Comparison of ENCODE assay signal across 2 cellular contexts in the genomic region with DNA sequence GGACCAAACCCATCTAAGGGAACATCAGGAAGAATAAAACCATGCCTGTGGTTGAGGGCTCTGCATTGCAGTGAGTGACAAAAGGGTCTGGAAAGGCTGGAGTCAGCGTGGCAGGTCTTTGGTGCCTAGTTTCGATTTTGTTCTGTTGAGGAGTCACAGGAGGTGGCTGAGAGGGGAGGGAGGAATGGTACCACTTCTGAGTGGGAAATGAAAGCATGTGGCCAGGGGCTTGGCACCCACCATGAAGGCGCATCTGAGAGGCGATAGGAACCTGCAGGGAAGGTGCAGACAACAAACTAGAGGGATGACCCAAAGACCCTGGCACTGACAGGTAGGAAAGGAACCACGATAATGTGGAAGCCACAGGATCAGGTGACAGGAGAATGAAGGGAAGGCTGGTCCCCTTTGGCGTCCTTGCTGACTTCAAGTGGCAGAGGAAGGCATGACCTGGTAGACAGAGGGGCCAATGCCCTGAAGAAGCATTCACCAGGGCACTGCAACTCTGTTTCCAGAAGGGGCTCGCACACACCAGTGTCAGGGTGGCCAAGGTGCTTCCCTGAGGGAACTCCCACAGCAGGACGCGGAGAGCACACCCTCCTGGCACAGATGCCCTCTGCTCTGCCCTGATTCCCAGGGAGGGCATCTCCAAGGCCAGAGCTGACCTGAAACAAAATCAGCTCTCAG.
TF ChIP-seq lines count a peak whose summit lies in the region.

No MANE protein-coding gene starts in this region.

TF ChIP-seq in IMR-90, 13 proteins besides CTCF, POLR2A, EP300 and RAD21:
- TF ChIP-seq, protein P1, sequence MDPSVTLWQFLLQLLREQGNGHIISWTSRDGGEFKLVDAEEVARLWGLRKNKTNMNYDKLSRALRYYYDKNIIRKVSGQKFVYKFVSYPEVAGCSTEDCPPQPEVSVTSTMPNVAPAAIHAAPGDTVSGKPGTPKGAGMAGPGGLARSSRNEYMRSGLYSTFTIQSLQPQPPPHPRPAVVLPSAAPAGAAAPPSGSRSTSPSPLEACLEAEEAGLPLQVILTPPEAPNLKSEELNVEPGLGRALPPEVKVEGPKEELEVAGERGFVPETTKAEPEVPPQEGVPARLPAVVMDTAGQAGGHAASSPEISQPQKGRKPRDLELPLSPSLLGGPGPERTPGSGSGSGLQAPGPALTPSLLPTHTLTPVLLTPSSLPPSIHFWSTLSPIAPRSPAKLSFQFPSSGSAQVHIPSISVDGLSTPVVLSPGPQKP (IDR thresholded peaks at IDR 0.05; ENCODE audit: borderline replicate concordance, low read depth, low read length): no peak
- TF ChIP-seq BHLHE40 (IDR thresholded peaks at IDR 0.05; ENCODE audit: low read depth, low read length) (no peak), MXI1 (IDR thresholded peaks at IDR 0.05; ENCODE audit: borderline replicate concordance, low read depth, low read length) (no peak), RCOR1 (IDR thresholded peaks at IDR 0.05; ENCODE audit: insufficient replicate concordance, low read length) (no peak), CEBPB (IDR thresholded peaks at IDR 0.05; ENCODE audit: low read depth, low read length) (no peak), MAFK (IDR thresholded peaks at IDR 0.05; ENCODE audit: low read depth, low read length) (no peak), NFE2L2 (IDR thresholded peaks at IDR 0.05; ENCODE audit: low read depth, low read length) (no peak), MAZ (IDR thresholded peaks at IDR 0.05; ENCODE audit: borderline replicate concordance, low read depth, low read length) (no peak)

TF ChIP-seq in H1, 55 proteins besides CTCF, POLR2A, EP300 and RAD21:
- no peak for TF ChIP-seq KDM1A (IDR thresholded peaks at IDR 0.05; ENCODE audit: borderline replicate concordance, low read length)
- no peak for TF ChIP-seq RBBP5 (IDR thresholded peaks at IDR 0.05; ENCODE audit: borderline replicate concordance, low read depth, low read length)
- no peak for TF ChIP-seq SIN3A (conservative IDR thresholded peaks at IDR 0.05 in 1 of 2, IDR thresholded peaks at IDR 0.05 in 1 of 2; ENCODE audit: low read depth in 1 of 2, low read length in 2 of 2)
- no peak for TF ChIP-seq SIX5 (IDR thresholded peaks at IDR 0.05; ENCODE audit: low read depth, low read length)
- TF ChIP-seq, protein P2, sequence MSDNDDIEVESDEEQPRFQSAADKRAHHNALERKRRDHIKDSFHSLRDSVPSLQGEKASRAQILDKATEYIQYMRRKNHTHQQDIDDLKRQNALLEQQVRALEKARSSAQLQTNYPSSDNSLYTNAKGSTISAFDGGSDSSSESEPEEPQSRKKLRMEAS (IDR thresholded peaks at IDR 0.05): no peak
- TF ChIP-seq CHD2 (IDR thresholded peaks at IDR 0.05; ENCODE audit: low read length): no peak
- TF ChIP-seq SIRT6 (IDR thresholded peaks at IDR 0.05; ENCODE audit: low read length): no peak
- TF ChIP-seq, protein P3, sequence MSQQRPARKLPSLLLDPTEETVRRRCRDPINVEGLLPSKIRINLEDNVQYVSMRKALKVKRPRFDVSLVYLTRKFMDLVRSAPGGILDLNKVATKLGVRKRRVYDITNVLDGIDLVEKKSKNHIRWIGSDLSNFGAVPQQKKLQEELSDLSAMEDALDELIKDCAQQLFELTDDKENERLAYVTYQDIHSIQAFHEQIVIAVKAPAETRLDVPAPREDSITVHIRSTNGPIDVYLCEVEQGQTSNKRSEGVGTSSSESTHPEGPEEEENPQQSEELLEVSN (IDR thresholded peaks at IDR 0.05): no peak
- no peak for TF ChIP-seq PHF8 (conservative IDR thresholded peaks at IDR 0.05; ENCODE audit: low read depth, low read length)
- no peak for TF ChIP-seq SAP30 (IDR thresholded peaks at IDR 0.05; ENCODE audit: insufficient read depth, insufficient replicate concordance, low read length)
- TF ChIP-seq, protein P4, sequence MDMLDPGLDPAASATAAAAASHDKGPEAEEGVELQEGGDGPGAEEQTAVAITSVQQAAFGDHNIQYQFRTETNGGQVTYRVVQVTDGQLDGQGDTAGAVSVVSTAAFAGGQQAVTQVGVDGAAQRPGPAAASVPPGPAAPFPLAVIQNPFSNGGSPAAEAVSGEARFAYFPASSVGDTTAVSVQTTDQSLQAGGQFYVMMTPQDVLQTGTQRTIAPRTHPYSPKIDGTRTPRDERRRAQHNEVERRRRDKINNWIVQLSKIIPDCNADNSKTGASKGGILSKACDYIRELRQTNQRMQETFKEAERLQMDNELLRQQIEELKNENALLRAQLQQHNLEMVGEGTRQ (IDR thresholded peaks at IDR 0.05; ENCODE audit: low read length): no peak
- TF ChIP-seq FOSL1 (IDR thresholded peaks at IDR 0.05; ENCODE audit: insufficient read depth, low read depth, low read length): no peak
- no peak for TF ChIP-seq CTBP2 (IDR thresholded peaks at IDR 0.05; ENCODE audit: borderline replicate concordance, insufficient read depth, insufficient read length, low read length)
- no peak for TF ChIP-seq RXRA (IDR thresholded peaks at IDR 0.05; ENCODE audit: insufficient read depth, low read depth, low read length)
- no peak for TF ChIP-seq SUZ12 (IDR thresholded peaks at IDR 0.05; ENCODE audit: low read length)
- TF ChIP-seq SP4 (IDR thresholded peaks at IDR 0.05; ENCODE audit: low read length): no peak
